In the genomic region with DNA sequence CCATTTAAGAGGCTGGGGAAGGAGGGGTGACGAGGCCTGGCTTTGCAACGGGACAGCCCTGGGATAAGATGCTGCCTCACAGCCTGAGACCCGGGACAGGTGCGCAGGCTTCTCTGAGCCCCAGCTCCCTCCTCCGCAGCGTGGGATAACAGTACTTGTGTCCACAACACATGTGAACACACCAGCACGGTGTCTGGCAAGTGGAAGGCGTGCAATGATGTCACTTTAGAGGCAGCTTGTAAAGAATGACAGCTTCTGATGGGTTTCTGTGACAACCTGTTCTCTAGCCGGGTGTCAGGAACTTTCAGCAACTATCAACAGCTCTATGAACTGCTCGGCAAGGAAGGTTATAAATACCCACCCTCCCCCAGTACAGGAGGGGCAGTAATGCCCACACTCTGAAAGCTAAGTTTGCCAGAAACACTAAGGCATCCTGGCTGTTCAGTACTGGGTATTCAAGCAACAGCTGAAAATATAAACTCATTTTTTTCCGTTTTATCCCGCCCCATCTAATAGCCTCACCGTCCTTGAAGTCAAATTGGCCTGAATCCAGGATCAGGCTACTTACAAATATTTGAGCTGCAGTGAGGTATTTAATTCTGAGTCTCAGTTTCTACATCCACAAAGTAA, we compare ENCODE assay signal across 8 cellular contexts. TPM values are rescaled to one million over a fixed set of nuclear protein-coding genes. Genes with fewer than 3 reads are reported as not detected.
DNase-seq lines count a peak whose midpoint lies in the region; ATAC-seq and TF ChIP-seq lines count a peak whose summit lies in the region.

No MANE protein-coding gene starts in this region.

- peaks cover 44% of the 10 kb centered on the region for H3K4me1 ChIP-seq in iPS-20b (ENCODE audit: insufficient read depth, low read length)

- H3K27me3 Mint-ChIP-seq in activated naive CD8-positive, alpha-beta T cell treated with anti-CD3 and anti-CD28 coated beads, Interleukin-2, amount 50 U/mL, for 24 hours = no peaks in the 10 kb centered on the region
- H3K27me3 Mint-ChIP-seq in stimulated activated naive B cell treated with anti-CD40 and anti-IgM and Interleukin-4, amounts not matched to agents 10 μg/mL and 1 μg/mL and 100 μg/mL, for 72 hours = no peaks in the 10 kb centered on the region

- H3K9ac ChIP-seq in iPS-20b (ENCODE audit: low read depth, low read length) = peak overlapping the region; percentile 86; the same call in 1 of the 2 replicates

- H3K36me3 ChIP-seq in iPS-20b (ENCODE audit: insufficient read depth, low read depth, low read length) = peaks cover 89% of the 10 kb centered on the region

- no peaks in the 10 kb centered on the region for H3K9me3 ChIP-seq in iPS-20b (ENCODE audit: insufficient read depth, low read depth, low read length)

- H3K27ac Mint-ChIP-seq in activated naive CD8-positive, alpha-beta T cell treated with anti-CD3 and anti-CD28 coated beads, Interleukin-2, amount 50 U/mL, for 24 hours = peak overlapping the region; percentile 99
- peak overlapping the region; percentile 100 for H3K27ac Mint-ChIP-seq in stimulated activated naive B cell treated with anti-CD40 and anti-IgM and Interleukin-4, amounts not matched to agents 10 μg/mL and 1 μg/mL and 100 μg/mL, for 72 hours

- no peak for TF ChIP-seq POLR2A in GM18505 (IDR thresholded peaks at IDR 0.05; ENCODE audit: borderline replicate concordance, extremely low read depth, insufficient read depth, insufficient read length)

- H3K27ac ChIP-seq in iPS-20b (ENCODE audit: low read length) = peak overlapping the region; percentile 98

- no peaks in the 10 kb centered on the region for H3K27me3 ChIP-seq in iPS-20b (ENCODE audit: insufficient read depth, low read length)

- ATAC-seq in activated naive CD8-positive, alpha-beta T cell treated with anti-CD3 and anti-CD28 coated beads, Interleukin-2, amount 50 U/mL, for 24 hours = no peak
- no peak for ATAC-seq in stimulated activated naive B cell treated with anti-CD40 and anti-IgM and Interleukin-4, amounts not matched to agents 10 μg/mL and 1 μg/mL and 100 μg/mL, for 72 hours (replicated peaks)
- ATAC-seq in GM21423 (IDR thresholded peaks at IDR 0.05; ENCODE audit: unreplicated experiment) (no peak), GM18505 (IDR thresholded peaks at IDR 0.05; ENCODE audit: unreplicated experiment) (no peak)

- DNase-seq in LHCN-M2 (ENCODE audit: low read depth) (peak; percentile 92), NCI-H524 treated with DMSO at 0.1 percent for 48 hours (lab: John Stamatoyannopoulos, UW) (no peak), AML-193 (lab: John Stamatoyannopoulos, UW) (no peak)
- no peak for DNase-seq in activated naive CD8-positive, alpha-beta T cell treated with anti-CD3 and anti-CD28 coated beads, Interleukin-2, amount 50 U/mL, for 24 hours
- DNase-seq in stimulated activated naive B cell treated with anti-CD40 and anti-IgM and Interleukin-4, amounts not matched to agents 10 μg/mL and 1 μg/mL and 100 μg/mL, for 72 hours = no peak

- no peaks in the 10 kb centered on the region for H3K9me3 Mint-ChIP-seq in activated naive CD8-positive, alpha-beta T cell treated with anti-CD3 and anti-CD28 coated beads, Interleukin-2, amount 50 U/mL, for 24 hours
- H3K9me3 Mint-ChIP-seq in stimulated activated naive B cell treated with anti-CD40 and anti-IgM and Interleukin-4, amounts not matched to agents 10 μg/mL and 1 μg/mL and 100 μg/mL, for 72 hours = no peaks in the 10 kb centered on the region

- H3K4me3 Mint-ChIP-seq in activated naive CD8-positive, alpha-beta T cell treated with anti-CD3 and anti-CD28 coated beads, Interleukin-2, amount 50 U/mL, for 24 hours = peak overlapping the region; percentile 76
- H3K4me3 Mint-ChIP-seq in stimulated activated naive B cell treated with anti-CD40 and anti-IgM and Interleukin-4, amounts not matched to agents 10 μg/mL and 1 μg/mL and 100 μg/mL, for 72 hours = peak overlapping the region; percentile 78 to 84

- peaks cover 65% of the 10 kb centered on the region for H3K4me1 Mint-ChIP-seq in activated naive CD8-positive, alpha-beta T cell treated with anti-CD3 and anti-CD28 coated beads, Interleukin-2, amount 50 U/mL, for 24 hours
- H3K4me1 Mint-ChIP-seq in stimulated activated naive B cell treated with anti-CD40 and anti-IgM and Interleukin-4, amounts not matched to agents 10 μg/mL and 1 μg/mL and 100 μg/mL, for 72 hours = peaks cover 53 to 62% of the 10 kb centered on the region in 2 donors

- peaks cover 78% of the 10 kb centered on the region for H3K36me3 Mint-ChIP-seq in activated naive CD8-positive, alpha-beta T cell treated with anti-CD3 and anti-CD28 coated beads, Interleukin-2, amount 50 U/mL, for 24 hours (ENCODE audit: low read depth)
- H3K36me3 Mint-ChIP-seq in stimulated activated naive B cell treated with anti-CD40 and anti-IgM and Interleukin-4, amounts not matched to agents 10 μg/mL and 1 μg/mL and 100 μg/mL, for 72 hours = peaks cover 74 to 78% of the 10 kb centered on the region in 2 donors

- H3K4me3 ChIP-seq in iPS-20b (ENCODE audit: low read length) = no peak overlapping the region; the same call in 1 of the 2 replicates

RNA-seq across cellular contexts. Expression of a gene that starts 59.7 kb away (rescaled TPM):
- total RNA-seq in LHCN-M2 (2014; rRNA removed) = 481 and 492 TPM in 2 replicates
- 762 TPM for polyA plus RNA-seq in LHCN-M2 (2012)
